In the genomic region with DNA sequence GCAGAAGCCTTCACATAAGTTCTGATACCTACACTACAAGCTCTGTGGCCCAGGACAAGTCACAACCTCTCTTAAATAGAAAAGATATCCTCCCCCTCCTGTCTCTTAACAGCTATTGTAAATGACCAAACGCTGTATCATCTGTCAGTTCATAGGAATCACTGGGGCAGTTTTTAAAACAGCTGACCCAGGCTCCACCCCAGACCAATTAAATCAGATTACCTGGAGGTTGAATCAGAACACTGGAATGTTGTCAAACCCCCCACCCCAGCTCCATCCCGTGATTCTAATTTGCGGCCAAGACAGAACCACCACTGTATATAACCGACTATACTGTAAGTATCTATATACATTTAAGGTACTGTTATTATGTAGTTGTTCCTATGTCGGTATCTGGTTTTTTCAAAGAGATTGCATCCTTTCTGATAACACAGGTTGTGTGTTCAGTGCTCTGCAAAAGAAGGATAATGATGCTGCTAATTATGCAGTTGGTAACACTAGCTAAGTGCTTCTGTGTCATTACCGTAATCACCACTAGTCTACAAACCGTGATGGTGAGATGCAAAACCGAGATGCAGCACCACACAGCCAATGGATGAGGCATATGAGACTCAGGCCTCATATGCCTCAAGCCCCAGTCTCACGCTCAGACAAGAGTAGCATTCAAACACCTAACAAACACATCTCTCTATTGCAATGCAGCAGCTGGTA, we compare ENCODE assay signal across 11 cellular contexts. TPM values are rescaled to one million over a fixed set of nuclear protein-coding genes. Genes with fewer than 3 reads are reported as not detected.
DNase-seq lines count a peak whose midpoint lies in the region; ATAC-seq and TF ChIP-seq lines count a peak whose summit lies in the region.
"Had no signal": no experiment of that assay in that cellular context is flagged by ENCODE, and none has a peak within 500 bp of the region (broad histone marks: within the 10 kb centered on the region; RNA-seq: fewer than 3 reads in every experiment).

No MANE protein-coding gene starts in this region.

- CTCF ChIA-PET in AG04449 (lab: Yijun Ruan, JAX) (interaction anchor here (0.8 to 1.4 kb wide), 4 partner anchors 14 to 84 kb away, joined by 3 to 4 read pairs (median 3); no protein-coding TSS in a partner anchor), WTC11 (lab: Charles Lee) (interaction anchor here (0.7 to 2.1 kb wide), 12 partner anchors 9 to 268 kb away, joined by 3 to 9 read pairs (median 3); a partner anchor contains a TSS)

- H3K27me3 Mint-ChIP-seq in WTC11 (ENCODE audit: low read depth) = peaks cover 36% of the 10 kb centered on the region
- peaks cover 9% of the 10 kb centered on the region for H3K27me3 Mint-ChIP-seq in activated T-cell treated with anti-CD3 and anti-CD28 coated beads, Interleukin-2, amount 50 U/mL, for 72 hours (ENCODE audit: low read depth)

- 72 to 73% methylated on average over 9 of the region's 9 CpGs for WGBS in body of pancreas, 2 donors

- H3K4me3 Mint-ChIP-seq in WTC11 = no peak overlapping the region
- H3K4me3 Mint-ChIP-seq in activated T-cell treated with anti-CD3 and anti-CD28 coated beads, Interleukin-2, amount 50 U/mL, for 72 hours = no peak overlapping the region
- H3K4me3 Mint-ChIP-seq: CD14-positive monocyte; T-helper 2 cell treated with Interferon-gamma antibody and Interleukin-4, amounts not matched to agents 5 μg/mL and 100 μg/mL, for 36 hours had no signal

- H3K36me3 ChIP-seq in body of pancreas (replicated peaks in 1 of 2; ENCODE audit: insufficient read depth in 1 of 2, low read depth in 2 of 2) = no peaks in the 10 kb centered on the region
- H3K36me3 ChIP-seq: prostate gland had no signal

- no peak for TF ChIP-seq POLR2A in body of pancreas (IDR thresholded peaks at IDR 0.05)

- POLR2A ChIA-PET in AG04449 (lab: Yijun Ruan, JAX) = no interaction called here
- POLR2A ChIA-PET in WTC11 (lab: Charles Lee) = no interaction called here

- no peak overlapping the region for H3K27ac ChIP-seq in body of pancreas
- H3K27ac ChIP-seq: prostate gland had no signal

- H3K27ac Mint-ChIP-seq in WTC11 = no peak overlapping the region
- no peak overlapping the region for H3K27ac Mint-ChIP-seq in activated T-cell treated with anti-CD3 and anti-CD28 coated beads, Interleukin-2, amount 50 U/mL, for 72 hours
- H3K27ac Mint-ChIP-seq: T-helper 2 cell treated with Interferon-gamma antibody and Interleukin-4, amounts not matched to agents 5 μg/mL and 100 μg/mL, for 36 hours had no signal

- ATAC-seq in HG03354 (IDR thresholded peaks at IDR 0.05; ENCODE audit: poor library complexity, severe bottlenecking, unreplicated experiment) = peak; percentile 44
- ATAC-seq in WTC11 = peak; percentile 58
- ATAC-seq in GM19452 (IDR thresholded peaks at IDR 0.05; ENCODE audit: unreplicated experiment) = no peak
- no peak for ATAC-seq in body of pancreas
- no peak for ATAC-seq in activated T-cell treated with anti-CD3 and anti-CD28 coated beads, Interleukin-2, amount 50 U/mL, for 72 hours (replicated peaks in 1 of 2)

- intact Hi-C loops in body of pancreas (cut with DNase I) = no loop called here

- TF ChIP-seq CTCF in AG04449 (IDR thresholded peaks at IDR 0.05; ENCODE audit: insufficient read depth, low read length, missing control alignments) = no peak
- no peak for TF ChIP-seq CTCF in WTC11 (IDR thresholded peaks at IDR 0.05)
- peak in 1 of 7 experiments; percentile 3 for TF ChIP-seq CTCF in body of pancreas (IDR thresholded peaks at IDR 0.05)

- DNase-seq in AG04449 (ENCODE audit: low read depth, low spot score) (no peak), WTC11 (ENCODE audit: low spot score) (no peak), left kidney (ENCODE audit: low read depth, low spot score) (peak; percentile 27), body of pancreas (no peak), AG08396 (ENCODE audit: low spot score) (no peak)
- no peak for DNase-seq in activated T-cell treated with anti-CD3 and anti-CD28 coated beads, Interleukin-2, amount 50 U/mL, for 72 hours

- peaks cover 6% of the 10 kb centered on the region for H3K9me3 Mint-ChIP-seq in WTC11
- H3K9me3 Mint-ChIP-seq in activated T-cell treated with anti-CD3 and anti-CD28 coated beads, Interleukin-2, amount 50 U/mL, for 72 hours = no peaks in the 10 kb centered on the region
- H3K9me3 Mint-ChIP-seq: T-helper 2 cell treated with Interferon-gamma antibody and Interleukin-4, amounts not matched to agents 5 μg/mL and 100 μg/mL, for 36 hours had no signal

- no peaks in the 10 kb centered on the region for H3K27me3 ChIP-seq in body of pancreas

- H3K9me3 ChIP-seq in body of pancreas = no peaks in the 10 kb centered on the region
- H3K9me3 ChIP-seq: prostate gland had no signal

- peaks cover 54% of the 10 kb centered on the region for H3K4me1 Mint-ChIP-seq in WTC11
- no peaks in the 10 kb centered on the region for H3K4me1 Mint-ChIP-seq in activated T-cell treated with anti-CD3 and anti-CD28 coated beads, Interleukin-2, amount 50 U/mL, for 72 hours (ENCODE audit: low read depth)

- H3K4me3 ChIP-seq in AG04449 (ENCODE audit: low read depth, low read length) (peak overlapping the region; percentile 13; the same call in 1 of the 2 replicates), body of pancreas (no peak overlapping the region)
- H3K4me3 ChIP-seq: prostate gland had no signal

- H3K36me3 Mint-ChIP-seq in WTC11 = peaks cover 11% of the 10 kb centered on the region
- H3K36me3 Mint-ChIP-seq in activated T-cell treated with anti-CD3 and anti-CD28 coated beads, Interleukin-2, amount 50 U/mL, for 72 hours (ENCODE audit: insufficient read depth in 2 of 2) = no peaks in the 10 kb centered on the region

- H3K4me1 ChIP-seq in body of pancreas = peaks cover 22% of the 10 kb centered on the region

TF ChIP-seq in WTC11, 78 proteins besides CTCF, POLR2A, EP300 and RAD21 (continues in another document):
- TF ChIP-seq RORB (CRISPR knock-in tag; IDR thresholded peaks at IDR 0.05) (no peak), CBFB (CRISPR knock-in tag; IDR thresholded peaks at IDR 0.05; ENCODE audit: low read depth) (no peak)
- TF ChIP-seq, protein P1, sequence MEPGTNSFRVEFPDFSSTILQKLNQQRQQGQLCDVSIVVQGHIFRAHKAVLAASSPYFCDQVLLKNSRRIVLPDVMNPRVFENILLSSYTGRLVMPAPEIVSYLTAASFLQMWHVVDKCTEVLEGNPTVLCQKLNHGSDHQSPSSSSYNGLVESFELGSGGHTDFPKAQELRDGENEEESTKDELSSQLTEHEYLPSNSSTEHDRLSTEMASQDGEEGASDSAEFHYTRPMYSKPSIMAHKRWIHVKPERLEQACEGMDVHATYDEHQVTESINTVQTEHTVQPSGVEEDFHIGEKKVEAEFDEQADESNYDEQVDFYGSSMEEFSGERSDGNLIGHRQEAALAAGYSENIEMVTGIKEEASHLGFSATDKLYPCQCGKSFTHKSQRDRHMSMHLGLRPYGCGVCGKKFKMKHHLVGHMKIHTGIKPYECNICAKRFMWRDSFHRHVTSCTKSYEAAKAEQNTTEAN (CRISPR knock-in tag; IDR thresholded peaks at IDR 0.05) = no peak
- TF ChIP-seq, protein P2, sequence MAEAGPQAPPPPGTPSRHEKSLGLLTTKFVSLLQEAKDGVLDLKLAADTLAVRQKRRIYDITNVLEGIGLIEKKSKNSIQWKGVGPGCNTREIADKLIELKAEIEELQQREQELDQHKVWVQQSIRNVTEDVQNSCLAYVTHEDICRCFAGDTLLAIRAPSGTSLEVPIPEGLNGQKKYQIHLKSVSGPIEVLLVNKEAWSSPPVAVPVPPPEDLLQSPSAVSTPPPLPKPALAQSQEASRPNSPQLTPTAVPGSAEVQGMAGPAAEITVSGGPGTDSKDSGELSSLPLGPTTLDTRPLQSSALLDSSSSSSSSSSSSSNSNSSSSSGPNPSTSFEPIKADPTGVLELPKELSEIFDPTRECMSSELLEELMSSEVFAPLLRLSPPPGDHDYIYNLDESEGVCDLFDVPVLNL (CRISPR knock-in tag; IDR thresholded peaks at IDR 0.05; ENCODE audit: borderline replicate concordance, low read depth) = no peak
- TF ChIP-seq, protein P3, sequence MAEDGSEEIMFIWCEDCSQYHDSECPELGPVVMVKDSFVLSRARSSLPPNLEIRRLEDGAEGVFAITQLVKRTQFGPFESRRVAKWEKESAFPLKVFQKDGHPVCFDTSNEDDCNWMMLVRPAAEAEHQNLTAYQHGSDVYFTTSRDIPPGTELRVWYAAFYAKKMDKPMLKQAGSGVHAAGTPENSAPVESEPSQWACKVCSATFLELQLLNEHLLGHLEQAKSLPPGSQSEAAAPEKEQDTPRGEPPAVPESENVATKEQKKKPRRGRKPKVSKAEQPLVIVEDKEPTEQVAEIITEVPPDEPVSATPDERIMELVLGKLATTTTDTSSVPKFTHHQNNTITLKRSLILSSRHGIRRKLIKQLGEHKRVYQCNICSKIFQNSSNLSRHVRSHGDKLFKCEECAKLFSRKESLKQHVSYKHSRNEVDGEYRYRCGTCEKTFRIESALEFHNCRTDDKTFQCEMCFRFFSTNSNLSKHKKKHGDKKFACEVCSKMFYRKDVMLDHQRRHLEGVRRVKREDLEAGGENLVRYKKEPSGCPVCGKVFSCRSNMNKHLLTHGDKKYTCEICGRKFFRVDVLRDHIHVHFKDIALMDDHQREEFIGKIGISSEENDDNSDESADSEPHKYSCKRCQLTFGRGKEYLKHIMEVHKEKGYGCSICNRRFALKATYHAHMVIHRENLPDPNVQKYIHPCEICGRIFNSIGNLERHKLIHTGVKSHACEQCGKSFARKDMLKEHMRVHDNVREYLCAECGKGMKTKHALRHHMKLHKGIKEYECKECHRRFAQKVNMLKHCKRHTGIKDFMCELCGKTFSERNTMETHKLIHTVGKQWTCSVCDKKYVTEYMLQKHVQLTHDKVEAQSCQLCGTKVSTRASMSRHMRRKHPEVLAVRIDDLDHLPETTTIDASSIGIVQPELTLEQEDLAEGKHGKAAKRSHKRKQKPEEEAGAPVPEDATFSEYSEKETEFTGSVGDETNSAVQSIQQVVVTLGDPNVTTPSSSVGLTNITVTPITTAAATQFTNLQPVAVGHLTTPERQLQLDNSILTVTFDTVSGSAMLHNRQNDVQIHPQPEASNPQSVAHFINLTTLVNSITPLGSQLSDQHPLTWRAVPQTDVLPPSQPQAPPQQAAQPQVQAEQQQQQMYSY (CRISPR knock-in tag; IDR thresholded peaks at IDR 0.05) = no peak

RNA-seq across cellular contexts. Expression of a gene that starts 47.4 kb away (rescaled TPM):
- total RNA-seq in WTC11 (2021) (28.3 to 37.7 TPM (median 29.6 TPM) in 3 replicates), body of pancreas (100 to 1,000 TPM; 100 to 265 TPM)
- total RNA-seq in activated T-cell treated with anti-CD3 and anti-CD28 coated beads, Interleukin-2, amount 50 U/mL, for 72 hours = 1 to 10 TPM in 1 of 2 donors, under 1 TPM in 1; 0.29 to 1.2 TPM

Comparison
In these comparisons a context has a peak if more than half of its experiments do, and no peak if none do; other contexts are left out.
1. ATAC-seq: peak in HG03354 (single experiment) and WTC11 (single experiment); none in GM19452 (single experiment), body of pancreas (single experiment) and activated T-cell treated with anti-CD3 and anti-CD28 coated beads, Interleukin-2, amount 50 U/mL, for 72 hours (0 of 2).
2. RNA of a gene that starts 47.4 kb away (total RNA-seq): 100 to 265 TPM in body of pancreas and 28.3 to 37.7 TPM in WTC11; 0.29 to 1.2 TPM in activated T-cell treated with anti-CD3 and anti-CD28 coated beads, Interleukin-2, amount 50 U/mL, for 72 hours; every median in the first group is over 10 times any median in the second.